Comparison of ENCODE assay signal across 8 cellular contexts in the genomic region with DNA sequence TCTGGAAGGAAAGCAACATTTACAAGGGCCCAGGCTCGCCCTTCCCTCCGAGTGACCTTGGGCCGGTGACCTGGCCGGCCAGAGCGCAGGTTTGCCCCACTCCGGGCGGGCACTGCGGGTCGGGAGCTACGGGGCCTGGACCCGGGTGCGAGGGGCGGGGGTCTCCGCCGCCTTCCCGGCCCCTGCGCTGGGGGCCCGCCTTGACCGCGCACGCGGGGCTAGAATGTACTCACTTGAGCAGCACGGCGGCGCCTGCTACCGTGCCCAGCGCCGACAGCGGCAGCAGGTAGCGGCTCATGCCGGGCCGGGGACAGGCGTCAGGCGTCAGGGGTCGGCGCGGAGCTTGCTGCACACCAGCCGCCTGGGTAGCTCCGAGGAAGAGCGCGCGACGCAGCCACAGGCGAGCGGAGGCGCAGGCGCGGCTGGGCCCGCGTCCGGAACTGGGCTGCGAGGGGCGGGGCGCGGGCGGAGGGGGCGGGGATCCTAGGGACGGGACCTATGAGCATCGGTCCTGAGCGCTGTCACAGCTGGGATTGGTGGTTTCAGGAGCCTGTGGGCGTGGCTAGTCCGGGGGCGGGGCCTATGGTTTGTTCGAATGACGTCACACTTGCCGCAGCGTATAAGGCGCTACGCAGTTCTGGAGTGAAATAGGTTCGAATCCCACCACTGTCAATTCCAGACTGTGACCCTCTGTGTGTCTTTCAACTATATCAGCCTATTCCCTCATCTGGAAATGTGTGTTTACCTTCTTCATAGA. TPM values are rescaled to one million over a fixed set of nuclear protein-coding genes. Genes with fewer than 3 reads are reported as not detected.
DNase-seq lines count a peak whose midpoint lies in the region; ATAC-seq and TF ChIP-seq lines count a peak whose summit lies in the region.

A gene with protein sequence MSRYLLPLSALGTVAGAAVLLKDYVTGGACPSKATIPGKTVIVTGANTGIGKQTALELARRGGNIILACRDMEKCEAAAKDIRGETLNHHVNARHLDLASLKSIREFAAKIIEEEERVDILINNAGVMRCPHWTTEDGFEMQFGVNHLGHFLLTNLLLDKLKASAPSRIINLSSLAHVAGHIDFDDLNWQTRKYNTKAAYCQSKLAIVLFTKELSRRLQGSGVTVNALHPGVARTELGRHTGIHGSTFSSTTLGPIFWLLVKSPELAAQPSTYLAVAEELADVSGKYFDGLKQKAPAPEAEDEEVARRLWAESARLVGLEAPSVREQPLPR (minus strand): TSS at position 414 of the 757 bp plus-strand sequence. CDS start 116 bp downstream, at position 298.

- no peaks in the 10 kb centered on the region for H3F3A ChIP-seq in SU-DHL-6 (ENCODE audit: insufficient read depth)

- H3K27me3 Mint-ChIP-seq in activated naive CD8-positive, alpha-beta T cell: peaks cover 16% of the 10 kb centered on the region

- peak within 1 kb of the TSS; percentile 95 for H3K4me3 Mint-ChIP-seq in activated naive CD8-positive, alpha-beta T cell

- CTCF ChIA-PET in GM10248 (lab: Yijun Ruan, JAX): interaction anchor here (1.0 to 1.5 kb wide), 3 partner anchors 18 to 441 kb away, joined by 3 to 5 read pairs (median 3); no protein-coding TSS in a partner anchor

- H3K27ac ChIP-seq in SU-DHL-6 (ENCODE audit: low read depth, low read length): peak within 1 kb of the TSS; percentile 61
- H3K27ac ChIP-seq in ovary: peak within 1 kb of the TSS in 1 of 2 donors; percentile 11
- H3K27ac ChIP-seq in thymus (ENCODE audit: low read depth): no peak within 1 kb of the TSS

- intact Hi-C loops in Right ventricle myocardium inferior (cut with DNase I): loop anchor here (2.0 kb wide), 1 partner anchor 50 kb away; no protein-coding TSS in a partner anchor
- intact Hi-C loops in ovary (cut with DNase I): no loop called here

- WGBS in ovary, 3 donors: 1 to 2% (median 1%) methylated on average over 54 to 70 of the region's 70 CpGs
- WGBS in thymus: 3% methylated on average over 70 of the region's 70 CpGs

- H3K4me1 Mint-ChIP-seq in activated naive CD8-positive, alpha-beta T cell (ENCODE audit: low read depth): peaks cover 13% of the 10 kb centered on the region

- peak within 1 kb of the TSS; percentile 68 for H3K4me2 ChIP-seq in SU-DHL-6 (ENCODE audit: low read depth, low read length, poor library complexity, severe bottlenecking)

- H3K9ac ChIP-seq in SU-DHL-6 (ENCODE audit: low read length): peak within 1 kb of the TSS; percentile 91

- no peaks in the 10 kb centered on the region for H3K9me3 ChIP-seq in SU-DHL-6 (ENCODE audit: insufficient read depth, low read length)
- H3K9me3 ChIP-seq in ovary: no peaks in the 10 kb centered on the region
- no peaks in the 10 kb centered on the region for H3K9me3 ChIP-seq in thymus (ENCODE audit: control insufficient read depth)

- H3K4me1 ChIP-seq in ovary (ENCODE audit: insufficient read depth) (peaks cover 4% of the 10 kb centered on the region), thymus (ENCODE audit: control insufficient read depth, insufficient read depth, low read length) (peaks cover 5% of the 10 kb centered on the region)

- H2AFZ ChIP-seq in SU-DHL-6 (ENCODE audit: low read depth, low read length, severe bottlenecking): peak within 1 kb of the TSS; percentile 45

- H3K79me2 ChIP-seq in SU-DHL-6 (ENCODE audit: insufficient read depth, low read length): peaks cover 16% of the 10 kb centered on the region

- TF ChIP-seq CTCF in GM10248 (IDR thresholded peaks at IDR 0.05; ENCODE audit: control extremely low read depth, extremely low read depth, low read depth, missing control alignments) (no peak), SU-DHL-6 (IDR thresholded peaks at IDR 0.05; ENCODE audit: insufficient read depth, low read length, poor library complexity, severe bottlenecking) (no peak), ovary (IDR thresholded peaks at IDR 0.05) (no peak)

- H3K36me3 ChIP-seq in SU-DHL-6 (ENCODE audit: low read length): no peaks in the 10 kb centered on the region
- no peaks in the 10 kb centered on the region for H3K36me3 ChIP-seq in ovary
- peaks cover 7% of the 10 kb centered on the region for H3K36me3 ChIP-seq in thymus (ENCODE audit: control insufficient read depth, insufficient read depth)

- peak within 1 kb of the TSS; percentile 80 for H3K27ac Mint-ChIP-seq in activated naive CD8-positive, alpha-beta T cell

- TF ChIP-seq POLR2A in ovary (IDR thresholded peaks at IDR 0.05): peak; percentile 15

- ATAC-seq in HG02642 (IDR thresholded peaks at IDR 0.05; ENCODE audit: poor library complexity, unreplicated experiment): peak; percentile 93
- ATAC-seq in Right ventricle myocardium inferior: peak; percentile 100

- POLR2A ChIA-PET in GM10248 (lab: Yijun Ruan, JAX): interaction anchor here (0.6 to 1.2 kb wide), 2 partner anchors 375 to 653 kb away, joined by 3 read pairs; no protein-coding TSS in a partner anchor

- no peaks in the 10 kb centered on the region for H3K9me2 ChIP-seq in SU-DHL-6 (replicated peaks; ENCODE audit: insufficient read depth, low read length)

- peak within 1 kb of the TSS; percentile 89 for H3K4me3 ChIP-seq in SU-DHL-6 (ENCODE audit: insufficient read depth, low read length, poor library complexity, severe bottlenecking)
- H3K4me3 ChIP-seq in ovary: peak within 1 kb of the TSS; percentile 81
- H3K4me3 ChIP-seq in thymus (ENCODE audit: low read length): peak within 1 kb of the TSS; percentile 57

- peaks cover 4% of the 10 kb centered on the region for H3K36me3 Mint-ChIP-seq in activated naive CD8-positive, alpha-beta T cell

- no peaks in the 10 kb centered on the region for H3K27me3 ChIP-seq in SU-DHL-6 (ENCODE audit: low read length)
- no peaks in the 10 kb centered on the region for H3K27me3 ChIP-seq in ovary
- no peaks in the 10 kb centered on the region for H3K27me3 ChIP-seq in thymus (ENCODE audit: control insufficient read depth, insufficient read depth)

- H4K20me1 ChIP-seq in SU-DHL-6 (ENCODE audit: low read depth, low read length): no peaks in the 10 kb centered on the region

- TF ChIP-seq EP300 in ovary (IDR thresholded peaks at IDR 0.05): no peak

- DNase-seq in GM10248 (ENCODE audit: extremely low spot score) (peak; percentile 99), NCI-H1417 treated with DMSO at 0.1 percent for 48 hours (lab: John Stamatoyannopoulos, UW) (peak; percentile 71), Right ventricle myocardium inferior (ENCODE audit: missing footprints) (peak; percentile 98), ovary (peak; percentile 91 to 98 (median 98))

- H3K9me3 Mint-ChIP-seq in activated naive CD8-positive, alpha-beta T cell (ENCODE audit: low read depth): no peaks in the 10 kb centered on the region

RNA-seq across cellular contexts. Expression of the gene that starts here (rescaled TPM):
- total RNA-seq in Right ventricle myocardium inferior: 47.8 TPM
- total RNA-seq in ovary: 10 to 100 TPM in 6 of 7 donors, 1 to 10 TPM in 1; 7.8 to 17.3 (median 12.0) TPM
- 10 to 100 TPM in 1 of 2 donors, 1 to 10 TPM in 1; 8.3 to 10.1 TPM for polyA plus RNA-seq in ovary
- 6.5 TPM for polyA plus RNA-seq in thymus
